ENCODE assay signal across 1 cellular context in the genomic region with DNA sequence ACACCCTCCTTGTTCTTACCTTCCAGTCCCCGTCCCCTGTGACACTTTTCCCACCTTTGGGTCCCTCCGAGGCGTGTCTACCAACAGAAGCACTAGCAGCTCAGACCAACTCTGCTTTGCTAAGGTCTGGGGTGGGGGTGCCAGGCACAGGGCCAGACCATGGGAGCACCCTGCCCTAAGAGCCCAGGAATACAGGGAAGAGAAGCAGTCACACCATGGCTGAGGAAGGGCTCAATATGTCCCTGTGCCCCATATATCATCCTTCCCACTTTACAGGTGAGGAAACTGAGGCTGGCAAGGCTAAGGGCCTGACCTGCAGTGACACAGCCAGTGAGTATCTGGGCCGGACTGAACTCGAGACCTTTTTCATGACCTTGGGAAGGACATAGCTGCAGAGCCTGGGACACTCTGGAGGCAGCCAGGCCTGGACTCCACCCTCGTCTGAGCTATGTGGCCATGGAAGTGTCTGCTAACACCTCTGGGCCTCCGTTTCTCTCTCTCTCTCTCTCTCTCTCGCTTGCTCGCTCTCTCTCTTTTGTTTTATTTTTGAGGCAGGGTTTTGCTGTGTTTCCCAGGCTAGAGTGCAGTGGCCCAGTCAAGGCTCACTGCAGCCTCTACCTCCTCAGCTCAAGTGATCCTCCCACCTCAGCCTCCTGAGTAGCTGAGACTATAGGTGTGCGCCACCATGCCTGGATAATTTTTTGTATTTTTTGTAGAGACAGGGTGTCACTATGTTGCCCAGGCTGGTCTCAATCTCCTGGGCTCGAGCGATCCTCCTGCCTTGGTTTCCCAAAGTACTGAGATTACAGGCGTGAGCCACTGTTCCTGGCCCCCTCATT.
TF ChIP-seq lines count a peak whose summit lies in the region.

No MANE protein-coding gene starts in this region.

TF ChIP-seq in HepG2, 621 proteins besides CTCF, POLR2A, EP300 and RAD21 (continued from another document):
- TF ChIP-seq, protein P1, sequence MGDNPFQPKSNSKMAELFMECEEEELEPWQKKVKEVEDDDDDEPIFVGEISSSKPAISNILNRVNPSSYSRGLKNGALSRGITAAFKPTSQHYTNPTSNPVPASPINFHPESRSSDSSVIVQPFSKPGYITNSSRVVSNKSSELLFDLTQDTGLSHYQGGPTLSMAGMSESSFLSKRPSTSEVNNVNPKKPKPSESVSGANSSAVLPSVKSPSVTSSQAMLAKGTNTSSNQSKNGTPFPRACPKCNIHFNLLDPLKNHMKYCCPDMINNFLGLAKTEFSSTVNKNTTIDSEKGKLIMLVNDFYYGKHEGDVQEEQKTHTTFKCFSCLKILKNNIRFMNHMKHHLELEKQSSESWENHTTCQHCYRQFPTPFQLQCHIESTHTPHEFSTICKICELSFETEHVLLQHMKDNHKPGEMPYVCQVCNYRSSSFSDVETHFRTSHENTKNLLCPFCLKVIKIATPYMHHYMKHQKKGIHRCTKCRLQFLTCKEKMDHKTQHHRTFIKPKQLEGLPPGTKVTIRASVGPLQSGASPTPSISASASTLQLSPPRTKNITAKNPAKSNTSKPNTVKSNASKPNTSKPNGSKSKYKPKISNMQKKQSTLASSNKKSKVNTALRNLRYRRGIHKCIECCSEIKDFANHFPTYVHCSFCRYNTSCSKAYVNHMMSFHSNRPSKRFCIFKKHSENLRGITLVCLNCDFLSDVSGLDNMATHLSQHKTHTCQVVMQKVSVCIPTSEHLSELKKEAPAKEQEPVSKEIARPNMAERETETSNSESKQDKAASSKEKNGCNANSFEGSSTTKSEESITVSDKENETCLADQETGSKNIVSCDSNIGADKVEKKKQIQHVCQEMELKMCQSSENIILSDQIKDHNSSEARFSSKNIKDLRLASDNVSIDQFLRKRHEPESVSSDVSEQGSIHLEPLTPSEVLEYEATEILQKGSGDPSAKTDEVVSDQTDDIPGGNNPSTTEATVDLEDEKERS (CRISPR knock-in tag; IDR thresholded peaks at IDR 0.05) = 0 out of 2 replicates have a peak, but pooled peaks have one; percentile 9
- TF ChIP-seq ZNF329 (CRISPR knock-in tag; IDR thresholded peaks at IDR 0.05; ENCODE audit: low read depth) (peak; percentile 92), ERF (CRISPR knock-in tag; IDR thresholded peaks at IDR 0.05) (no peak)
- TF ChIP-seq, protein P2, sequence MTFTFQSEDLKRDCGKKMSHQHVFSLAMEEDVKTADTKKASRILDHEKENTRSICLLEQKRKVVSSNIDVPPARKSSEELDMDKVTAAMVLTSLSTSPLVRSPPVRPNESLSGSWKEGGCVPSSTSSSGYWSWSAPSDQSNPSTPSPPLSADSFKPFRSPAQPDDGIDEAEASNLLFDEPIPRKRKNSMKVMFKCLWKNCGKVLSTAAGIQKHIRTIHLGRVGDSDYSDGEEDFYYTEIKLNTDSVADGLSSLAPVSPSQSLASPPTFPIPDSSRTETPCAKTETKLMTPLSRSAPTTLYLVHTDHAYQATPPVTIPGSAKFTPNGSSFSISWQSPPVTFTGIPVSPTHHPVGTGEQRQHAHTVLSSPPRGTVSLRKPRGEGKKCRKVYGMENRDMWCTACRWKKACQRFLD (CRISPR knock-in tag; IDR thresholded peaks at IDR 0.05; ENCODE audit: borderline replicate concordance) = no peak
